In the genomic region with DNA sequence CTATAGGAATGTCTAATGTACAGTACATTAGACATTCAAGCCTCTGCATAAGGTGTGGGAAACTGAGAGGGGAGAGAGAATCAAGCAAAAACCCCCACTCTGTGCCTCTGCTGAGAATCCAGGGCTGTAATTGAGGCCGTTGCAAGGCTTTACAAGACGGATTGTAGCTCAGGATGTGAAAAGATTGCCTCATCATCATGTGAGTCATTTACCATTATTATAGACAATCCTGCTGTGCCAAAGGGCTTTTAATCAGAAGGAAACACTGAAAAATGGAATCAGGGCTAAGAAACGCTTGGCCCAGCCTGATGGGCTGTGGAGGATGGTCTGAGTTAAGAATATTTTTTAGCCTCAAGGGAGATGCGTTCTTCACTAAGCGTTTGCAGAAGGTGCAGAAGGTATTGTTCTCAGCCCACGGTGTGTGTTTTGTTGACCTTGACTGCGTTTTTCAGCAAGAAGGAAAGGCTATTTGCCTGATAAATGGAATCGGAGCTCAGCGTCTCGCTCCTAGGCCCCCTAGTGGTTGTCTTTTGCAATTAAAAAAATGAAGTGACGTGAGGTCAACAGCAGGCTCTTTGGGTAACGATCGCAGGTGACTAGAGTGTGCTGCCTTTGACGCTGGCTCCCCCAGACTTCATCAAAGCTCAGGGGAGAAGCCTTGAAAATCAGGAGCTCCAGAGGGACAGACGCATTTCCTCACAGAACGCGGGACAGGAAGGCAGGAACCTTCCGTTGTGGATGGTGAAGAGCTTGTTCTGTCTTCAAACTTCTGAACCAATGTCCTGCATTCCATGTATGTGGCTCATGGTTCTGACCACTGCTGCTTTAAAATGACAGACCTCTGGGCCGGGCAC, we compare ENCODE assay signal across 8 cellular contexts. TPM values are rescaled to one million over a fixed set of nuclear protein-coding genes. Genes with fewer than 3 reads are reported as not detected.
DNase-seq lines count a peak whose midpoint lies in the region; ATAC-seq and TF ChIP-seq lines count a peak whose summit lies in the region.

No MANE protein-coding gene starts in this region.

- H3K4me3 Mint-ChIP-seq in natural killer cell treated with Interleukin-12 subunit alpha and Interleukin-12 subunit beta and Interleukin-15 and Interleukin-18, amount 100 ng/mL, for 72 hours: peak overlapping the region; percentile 89

- H3K79me2 ChIP-seq in ACC112 (ENCODE audit: control insufficient read depth, insufficient read depth, low read length, unreplicated experiment): no peaks in the 10 kb centered on the region

- H3K4me1 ChIP-seq in ACC112 (ENCODE audit: control insufficient read depth, insufficient read depth, low read length, unreplicated experiment): peaks cover 19% of the 10 kb centered on the region
- peaks cover 9 to 30% (median 21%) of the 10 kb centered on the region in 4 donors for H3K4me1 ChIP-seq in esophagus muscularis mucosa
- peaks cover 11 to 18% of the 10 kb centered on the region in 2 donors for H3K4me1 ChIP-seq in thyroid gland

- H3K9me3 Mint-ChIP-seq in natural killer cell treated with Interleukin-12 subunit alpha and Interleukin-12 subunit beta and Interleukin-15 and Interleukin-18, amount 100 ng/mL, for 72 hours: no peaks in the 10 kb centered on the region

- H3K36me3 ChIP-seq in ACC112 (ENCODE audit: insufficient read depth, low read length): no peaks in the 10 kb centered on the region
- H3K36me3 ChIP-seq in esophagus muscularis mucosa: no peaks in the 10 kb centered on the region
- no peaks in the 10 kb centered on the region for H3K36me3 ChIP-seq in thyroid gland

- H2AFZ ChIP-seq in ACC112 (ENCODE audit: low read length, unreplicated experiment): peak overlapping the region; percentile 66

- H3K4me3 ChIP-seq in ACC112 (ENCODE audit: low read depth, low read length): peak overlapping the region; percentile 73
- peak overlapping the region; percentile 13 to 52 (median 49) for H3K4me3 ChIP-seq in esophagus muscularis mucosa
- H3K4me3 ChIP-seq in thyroid gland (replicated peaks in 1 of 3): no peak overlapping the region

- TF ChIP-seq EP300 in esophagus muscularis mucosa (IDR thresholded peaks at IDR 0.05): no peak

- TF ChIP-seq CTCF in esophagus muscularis mucosa (IDR thresholded peaks at IDR 0.05): peak; percentile 65 to 86 (median 74)
- TF ChIP-seq CTCF in thyroid gland (IDR thresholded peaks at IDR 0.05): peak; percentile 70 to 90 (median 76)

- H3K27me3 ChIP-seq in ACC112 (ENCODE audit: insufficient read depth, low read length) (no peaks in the 10 kb centered on the region), esophagus muscularis mucosa (no peaks in the 10 kb centered on the region), thyroid gland (no peaks in the 10 kb centered on the region)

- intact Hi-C loops in esophagus muscularis mucosa (cut with DNase I) (loop anchor here (5.0 kb wide), 1 partner anchor 260 kb away; the partner anchor contains the start of gene N4BP2), thyroid gland (cut with DNase I) (no loop called here)

- H3K36me3 Mint-ChIP-seq in natural killer cell treated with Interleukin-12 subunit alpha and Interleukin-12 subunit beta and Interleukin-15 and Interleukin-18, amount 100 ng/mL, for 72 hours: no peaks in the 10 kb centered on the region

- 8% methylated on average over 19 of the region's 19 CpGs for WGBS in esophagus muscularis mucosa
- 8 to 9% methylated on average over 18 of the region's 19 CpGs for WGBS in thyroid gland, 2 donors

- peak; percentile 70 for ATAC-seq in GM19043 (IDR thresholded peaks at IDR 0.05; ENCODE audit: low read depth, unreplicated experiment)
- peak; percentile 83 to 87 for ATAC-seq in natural killer cell treated with Interleukin-12 subunit alpha and Interleukin-12 subunit beta and Interleukin-15 and Interleukin-18, amount 100 ng/mL, for 72 hours

- peak overlapping the region; percentile 98 to 100 for H3K27ac Mint-ChIP-seq in natural killer cell treated with Interleukin-12 subunit alpha and Interleukin-12 subunit beta and Interleukin-15 and Interleukin-18, amount 100 ng/mL, for 72 hours

- H3K27ac ChIP-seq in ACC112 (ENCODE audit: low read depth, low read length) (peak overlapping the region; percentile 99), esophagus muscularis mucosa (replicated peaks in 1 of 4) (peak overlapping the region; percentile 79 to 80 (median 80)), thyroid gland (peak overlapping the region; percentile 9 to 76 (median 58))

- H3K4me1 Mint-ChIP-seq in natural killer cell treated with Interleukin-12 subunit alpha and Interleukin-12 subunit beta and Interleukin-15 and Interleukin-18, amount 100 ng/mL, for 72 hours (ENCODE audit: low read depth in 2 of 2): peaks cover 50 to 56% of the 10 kb centered on the region in 2 donors

- H3K9me3 ChIP-seq in esophagus muscularis mucosa: no peaks in the 10 kb centered on the region
- H3K9me3 ChIP-seq in thyroid gland: no peaks in the 10 kb centered on the region

- no peak for TF ChIP-seq POLR2A in esophagus muscularis mucosa (IDR thresholded peaks at IDR 0.05; ENCODE audit: low read depth)
- TF ChIP-seq POLR2A in thyroid gland (IDR thresholded peaks at IDR 0.05): peak in 1 of 2 donors; percentile 21

- H3K27me3 Mint-ChIP-seq in natural killer cell treated with Interleukin-12 subunit alpha and Interleukin-12 subunit beta and Interleukin-15 and Interleukin-18, amount 100 ng/mL, for 72 hours: no peaks in the 10 kb centered on the region

- DNase-seq in HT1080 (ENCODE audit: low read depth): peak; percentile 93
- peak; percentile 32 to 39 for DNase-seq in activated CD8-positive, alpha-beta memory T cell treated with anti-CD3 and anti-CD28 coated beads for 4 hours (ENCODE audit: low read depth in 2 of 2)
- no peak for DNase-seq in esophagus muscularis mucosa (ENCODE audit: extremely low spot score)
- peak; percentile 74 for DNase-seq in natural killer cell treated with Interleukin-12 subunit alpha and Interleukin-12 subunit beta and Interleukin-15 and Interleukin-18, amount 100 ng/mL, for 72 hours (ENCODE audit: low spot score)
- peak; percentile 49 to 64 for DNase-seq in thyroid gland
- DNase-seq in GF-D8 (lab: John Stamatoyannopoulos, UW): no peak

RNA-seq across cellular contexts. Expression of gene CHRNA9, which starts 18.1 kb away (rescaled TPM):
- 2.6 and 6.3 TPM in 2 replicates for total RNA-seq in HT1080 (2014; rRNA removed; shearing (Covaris generic))
- 6.9 and 8.1 TPM in 2 replicates for polyA plus RNA-seq in HT1080 (2015; cell fraction: cytosol; rRNA removed)
- polyA plus RNA-seq in HT1080 (2015; cell fraction: nucleus; rRNA removed): 3.3 and 5.1 TPM in 2 replicates
- under 1 TPM in 1 of 4 donors, not detected in 3; 0.11 TPM for total RNA-seq in esophagus muscularis mucosa
- total RNA-seq in natural killer cell treated with Interleukin-12 subunit alpha and Interleukin-12 subunit beta and Interleukin-15 and Interleukin-18, amount 100 ng/mL, for 72 hours: not detected
- total RNA-seq in thyroid gland: under 1 TPM in 1 of 4 donors, not detected in 3; 0.11 TPM

Comparison
In these comparisons a context has a peak if more than half of its experiments do, and no peak if none do; other contexts are left out.
1. H3K4me3 ChIP-seq: peak in ACC112 (single experiment) and esophagus muscularis mucosa (4 of 4); none in thyroid gland (0 of 3).
2. DNase-seq: peak in HT1080 (single experiment), activated CD8-positive, alpha-beta memory T cell treated with anti-CD3 and anti-CD28 coated beads for 4 hours (2 of 2), natural killer cell treated with Interleukin-12 subunit alpha and Interleukin-12 subunit beta and Interleukin-15 and Interleukin-18, amount 100 ng/mL, for 72 hours (single experiment) and thyroid gland (2 of 2); none in esophagus muscularis mucosa (single experiment) and GF-D8 (single experiment).
3. Peak in every context shown above with its lines, with median percentiles within 50 percentile points of each other: H3K27ac ChIP-seq.